35 cellular contexts compared by ENCODE assay signal in the genomic region with DNA sequence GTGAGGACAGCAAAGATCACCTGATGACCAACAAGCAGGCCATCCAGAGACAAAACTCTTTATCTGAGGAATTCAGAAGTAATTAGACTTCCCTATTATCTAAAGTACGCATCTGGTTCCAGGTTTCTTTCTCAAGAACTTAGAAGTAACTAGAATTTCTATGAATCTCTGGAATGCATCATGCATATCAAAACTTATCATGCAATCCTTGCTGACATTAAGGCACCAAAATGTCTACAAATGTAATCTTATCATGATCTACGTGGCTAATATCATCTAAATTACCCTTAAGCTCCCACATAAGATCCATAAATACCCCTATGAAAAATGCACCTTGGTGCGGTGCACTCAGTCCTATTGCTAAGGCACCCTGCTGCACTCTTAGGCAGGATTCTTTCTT.
"Had no signal": no experiment of that assay in that cellular context is flagged by ENCODE, and none has a peak within 500 bp of the region (broad histone marks: within the 10 kb centered on the region; RNA-seq: fewer than 3 reads in every experiment).

No MANE protein-coding gene starts in this region.

- DNase-seq: Karpas-422, Kasumi-1, MG63, MM.1S, MV-4-11, NCI-H1048, NCI-H1092, NCI-H1092 treated with DMSO at 0.1 percent for 48 hours, NCI-H1105, NCI-H1105 treated with DMSO at 0.1 percent for 48 hours, NCI-H1417, NCI-H1417 treated with DMSO at 0.1 percent for 48 hours, NCI-H1436, NCI-H146, NCI-H1694, NCI-H1694 treated with DMSO at 0.1 percent for 48 hours, NCI-H187, NCI-H187 treated with DMSO at 0.1 percent for 48 hours, NCI-H1930, NCI-H2029, NCI-H2029 treated with DMSO at 0.1 percent for 48 hours, NCI-H2081, NCI-H2081 treated with DMSO at 0.1 percent for 48 hours, NCI-H2107, NCI-H2171, NCI-H2171 treated with DMSO at 0.1 percent for 48 hours, NCI-H2227 treated with DMSO at 0.1 percent for 48 hours, NCI-H226, NCI-H345, NCI-H446, NCI-H446 treated with DMSO at 0.1 percent for 48 hours, NCI-H510A, NCI-H510A treated with DMSO at 0.1 percent for 48 hours, NCI-H524 had no signal

- H3K9me3 ChIP-seq: MG63 had no signal

- H3K4me3 ChIP-seq: MG63 had no signal

- H3K9ac ChIP-seq: KMS-11 had no signal

- H3K27me3 ChIP-seq: MG63 had no signal

- H3K4me2 ChIP-seq: KMS-11 had no signal

- H3K36me3 ChIP-seq: MG63 had no signal

- H3K27ac ChIP-seq: KMS-11 had no signal
